In the genomic region with DNA sequence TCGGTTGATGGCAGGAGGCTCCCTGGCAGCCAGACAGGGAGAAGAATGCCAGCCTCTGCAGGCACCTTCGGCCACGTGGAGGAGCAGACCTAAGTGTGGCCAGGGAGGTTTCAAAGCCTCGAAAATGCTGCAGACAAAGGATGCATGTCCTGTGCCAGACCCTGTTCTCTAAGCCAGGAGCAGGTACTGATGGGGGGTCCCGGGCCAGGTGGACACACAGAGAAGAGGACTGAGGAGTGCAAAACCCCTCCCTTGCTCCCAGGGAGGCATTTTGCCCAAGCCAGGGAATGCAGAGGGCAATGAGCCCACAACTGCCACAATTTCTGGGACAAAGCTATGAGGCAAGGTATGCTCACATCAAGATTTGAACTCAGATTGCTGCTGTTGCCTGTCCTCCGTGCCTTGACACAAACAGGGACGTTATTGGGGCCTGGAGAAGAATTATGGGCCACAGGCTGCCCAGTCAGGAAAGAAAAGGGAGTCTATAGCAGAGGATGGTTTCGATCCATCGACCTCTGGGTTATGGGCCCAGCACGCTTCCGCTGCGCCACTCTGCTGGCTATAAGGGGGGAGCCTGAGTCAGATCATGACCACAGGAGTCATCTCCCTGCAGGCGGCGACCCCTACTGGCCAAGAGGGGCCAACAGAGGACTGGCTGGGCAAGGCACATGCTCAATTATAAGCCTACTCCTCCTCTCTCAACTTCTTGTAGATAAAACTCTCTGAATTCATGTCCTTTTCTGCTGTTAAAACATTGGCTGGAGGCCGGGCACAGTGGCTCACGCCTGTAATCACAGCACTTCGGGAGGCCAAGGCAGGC, we compare ENCODE assay signal across 8 cellular contexts. TPM values are rescaled to one million over a fixed set of nuclear protein-coding genes. Genes with fewer than 3 reads are reported as not detected.
DNase-seq lines count a peak whose midpoint lies in the region; ATAC-seq and TF ChIP-seq lines count a peak whose summit lies in the region.

No MANE protein-coding gene starts in this region.

- ATAC-seq in GM19023 (IDR thresholded peaks at IDR 0.05; ENCODE audit: unreplicated experiment) (peak; percentile 54), HG03520 (IDR thresholded peaks at IDR 0.05; ENCODE audit: unreplicated experiment) (peak; percentile 46)

- H3K27ac ChIP-seq in liver (ENCODE audit: low read depth in 1 of 2, low read length in 2 of 2): peak overlapping the region in 1 of 2 donors; percentile 23

- DNase-seq in AG09309 (ENCODE audit: low read depth) (peak; percentile 91), NCI-H82 treated with DMSO at 0.1 percent for 48 hours (lab: John Stamatoyannopoulos, UW; ENCODE audit: unreplicated experiment) (peak; percentile 92), dermis blood vessel endothelial cell (peak; percentile 91)
- DNase-seq in activated CD4-positive, alpha-beta T cell treated with anti-CD3 and anti-CD28 coated beads, Interleukin-2, amount 50 U/mL, for 4 hours: peak; percentile 81 to 82
- DNase-seq in stimulated activated CD4-positive, alpha-beta T cell treated with anti-CD3 and anti-CD28 coated beads, Interleukin-4, amount 100 ng/mL, for 48 hours (ENCODE audit: low read depth in 2 of 2): peak; percentile 82 to 83

- H3K27me3 ChIP-seq in liver (ENCODE audit: control insufficient read depth in 4 of 4, insufficient read depth in 4 of 4, low read length in 3 of 4): no peaks in the 10 kb centered on the region

- TF ChIP-seq CTCF in AG09309 (IDR thresholded peaks at IDR 0.05; ENCODE audit: control insufficient read depth, insufficient read depth, low read depth, low read length, missing control alignments) (peak; percentile 98), liver (IDR thresholded peaks at IDR 0.05; ENCODE audit: low read depth, low read length, missing input control) (peak; percentile 88)

- TF ChIP-seq RAD21 in liver (IDR thresholded peaks at IDR 0.05): peak; percentile 77 to 79

- 8% methylated on average over 17 of the region's 17 CpGs for WGBS in liver

- peaks cover 2 to 11% (median 6%) of the 10 kb centered on the region in 4 donors for H3K4me1 ChIP-seq in liver (ENCODE audit: control insufficient read depth in 4 of 4, insufficient read depth in 4 of 4, low read length in 3 of 4)

- H3K9ac ChIP-seq in liver (ENCODE audit: low read depth in 1 of 2, low read length in 2 of 2): no peak overlapping the region

- no peaks in the 10 kb centered on the region for H3K36me3 ChIP-seq in liver (ENCODE audit: control insufficient read depth in 4 of 4, insufficient read depth in 3 of 4, low read depth in 1 of 4, low read length in 3 of 4)

- H3K4me3 ChIP-seq in AG09309 (ENCODE audit: control insufficient read depth, low read depth, low read length): no peak overlapping the region
- no peak overlapping the region for H3K4me3 ChIP-seq in liver (ENCODE audit: low read depth in 1 of 3, low read length in 3 of 3)

- H3K9me3 ChIP-seq in liver (ENCODE audit: control insufficient read depth in 4 of 4, low read length in 3 of 4): no peaks in the 10 kb centered on the region

TF ChIP-seq in liver, 16 proteins besides CTCF, POLR2A, EP300 and RAD21:
- TF ChIP-seq FOXA1 (IDR thresholded peaks at IDR 0.05): peak; percentile 67
- TF ChIP-seq TAF1 (conservative IDR thresholded peaks at IDR 0.05): no peak
- TF ChIP-seq, protein P1, sequence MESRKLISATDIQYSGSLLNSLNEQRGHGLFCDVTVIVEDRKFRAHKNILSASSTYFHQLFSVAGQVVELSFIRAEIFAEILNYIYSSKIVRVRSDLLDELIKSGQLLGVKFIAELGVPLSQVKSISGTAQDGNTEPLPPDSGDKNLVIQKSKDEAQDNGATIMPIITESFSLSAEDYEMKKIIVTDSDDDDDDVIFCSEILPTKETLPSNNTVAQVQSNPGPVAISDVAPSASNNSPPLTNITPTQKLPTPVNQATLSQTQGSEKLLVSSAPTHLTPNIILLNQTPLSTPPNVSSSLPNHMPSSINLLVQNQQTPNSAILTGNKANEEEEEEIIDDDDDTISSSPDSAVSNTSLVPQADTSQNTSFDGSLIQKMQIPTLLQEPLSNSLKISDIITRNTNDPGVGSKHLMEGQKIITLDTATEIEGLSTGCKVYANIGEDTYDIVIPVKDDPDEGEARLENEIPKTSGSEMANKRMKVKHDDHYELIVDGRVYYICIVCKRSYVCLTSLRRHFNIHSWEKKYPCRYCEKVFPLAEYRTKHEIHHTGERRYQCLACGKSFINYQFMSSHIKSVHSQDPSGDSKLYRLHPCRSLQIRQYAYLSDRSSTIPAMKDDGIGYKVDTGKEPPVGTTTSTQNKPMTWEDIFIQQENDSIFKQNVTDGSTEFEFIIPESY (IDR thresholded peaks at IDR 0.05): peak; percentile 18
- TF ChIP-seq EGR1 (IDR thresholded peaks at IDR 0.05; ENCODE audit: low read depth in 2 of 2): peak in 1 of 2 donors; percentile 38
- TF ChIP-seq RXRA (IDR thresholded peaks at IDR 0.05): peak; percentile 79 to 92
- peak; percentile 29 for TF ChIP-seq FOXA2 (IDR thresholded peaks at IDR 0.05)
- peak in 1 of 2 donors; percentile 53 for TF ChIP-seq JUND (IDR thresholded peaks at IDR 0.05)
- no peak for TF ChIP-seq HNF4G (IDR thresholded peaks at IDR 0.05)
- peak in 1 of 2 donors; percentile 53 for TF ChIP-seq GABPA (IDR thresholded peaks at IDR 0.05 in 1 of 2, conservative IDR thresholded peaks at IDR 0.05 in 1 of 2)
- TF ChIP-seq MAX (IDR thresholded peaks at IDR 0.05): peak; percentile 89
- TF ChIP-seq NR2F2 (IDR thresholded peaks at IDR 0.05): peak; percentile 52
- peak; percentile 74 for TF ChIP-seq REST (IDR thresholded peaks at IDR 0.05)
- TF ChIP-seq, protein P2, sequence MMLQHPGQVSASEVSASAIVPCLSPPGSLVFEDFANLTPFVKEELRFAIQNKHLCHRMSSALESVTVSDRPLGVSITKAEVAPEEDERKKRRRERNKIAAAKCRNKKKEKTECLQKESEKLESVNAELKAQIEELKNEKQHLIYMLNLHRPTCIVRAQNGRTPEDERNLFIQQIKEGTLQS (IDR thresholded peaks at IDR 0.05): peak; percentile 100
- peak; percentile 89 for TF ChIP-seq YY1 (IDR thresholded peaks at IDR 0.05)
- peak in 1 of 2 donors; percentile 79 for TF ChIP-seq HNF4A (conservative IDR thresholded peaks at IDR 0.05)
- TF ChIP-seq SP1 (IDR thresholded peaks at IDR 0.05): peak; percentile 54

RNA-seq across cellular contexts. Expression of gene FOXK2, which starts 25.1 kb away (rescaled TPM):
- total RNA-seq in dermis blood vessel endothelial cell: 35.1 and 38.2 TPM in 2 replicates
- total RNA-seq in liver: 10 to 100 TPM; 13.4 to 16.2 TPM
- polyA plus RNA-seq in liver: 1 to 10 TPM; 3.1 to 8.3 TPM

RNA-seq across cellular contexts. Expression of gene NARF, which starts 35.9 kb away (rescaled TPM):
- 85.5 and 105 TPM in 2 replicates for total RNA-seq in dermis blood vessel endothelial cell
- total RNA-seq in liver: 10 to 100 TPM; 24.8 to 87.5 TPM
- polyA plus RNA-seq in liver: 10 to 100 TPM; 19.8 to 27.6 TPM

RNA-seq across cellular contexts. Expression of gene CYBC1, which starts 43.9 kb away (rescaled TPM):
- total RNA-seq in dermis blood vessel endothelial cell: 59.8 and 75.4 TPM in 2 replicates
- total RNA-seq in liver: 10 to 100 TPM; 25.9 to 44.0 TPM
- polyA plus RNA-seq in liver: 10 to 100 TPM; 23.2 to 45.6 TPM
